26 cellular contexts compared by ENCODE assay signal in genomic region chr6:10140121-10140520, GRCh38.
"Had no signal": no experiment of that assay in that cellular context is flagged by ENCODE, and none has a peak within 500 bp of the region (broad histone marks: within the 10 kb centered on the region; RNA-seq: fewer than 3 reads in every experiment).

No MANE protein-coding gene starts in this region.

- DNase-seq: activated CD4-positive, alpha-beta T cell treated with anti-CD3 and anti-CD28 coated beads, Interleukin-2, amount 10 ng/mL, durations not matched to agents 24 days and 14 days; activated CD8-positive, alpha-beta memory T cell treated with anti-CD3 and anti-CD28 coated beads, Interleukin-2, amount 10 ng/mL, durations not matched to agents 7 days and 5 days; activated CD8-positive, alpha-beta T cell treated with anti-CD3 and anti-CD28 coated beads for 36 hours; activated effector memory CD4-positive, alpha-beta T cell treated with anti-CD3 and anti-CD28 coated beads, Interleukin-2, amount 50 U/mL, for 16 hours; activated naive CD4-positive, alpha-beta T cell treated with anti-CD3 and anti-CD28 coated beads, Interleukin-2, amount 50 U/mL, for 16 hours; activated naive CD8-positive, alpha-beta T cell treated with anti-CD3 and anti-CD28 coated beads, Interleukin-2, amount 50 U/mL, for 24 hours; activated T-cell treated with anti-CD3 and anti-CD28 coated beads for 4 hours; central memory CD4-positive, alpha-beta T cell; effector memory CD4-positive, alpha-beta T cell; glutamatergic neuron; hypothalamus; right lobe of liver; stimulated activated CD4-positive, alpha-beta T cell treated with anti-CD3 and anti-CD28 coated beads, Interleukin-1b, Interleukin-23, amount 100 ng/mL, for 48 hours; stomach; trophoblast cell; uterus had no signal

- H3K27me3 ChIP-seq: right lobe of liver, stomach, suprapubic skin had no signal

- ATAC-seq: activated CD8-positive, alpha-beta memory T cell treated with anti-CD3 and anti-CD28 coated beads, Interleukin-2, amount 10 ng/mL, durations not matched to agents 7 days and 5 days; activated CD8-positive, alpha-beta T cell treated with anti-CD3 and anti-CD28 coated beads for 36 hours; activated naive CD8-positive, alpha-beta T cell treated with anti-CD3 and anti-CD28 coated beads, Interleukin-2, amount 50 U/mL, for 24 hours; right lobe of liver; stimulated activated memory B cell treated with anti-CD40 and anti-IgM and Interleukin-4, amounts not matched to agents 10 μg/mL and 1 μg/mL and 100 μg/mL, for 72 hours had no signal

- H3K4me3 ChIP-seq: esophagus muscularis mucosa, right lobe of liver, skin epidermis, stomach, suprapubic skin, uterus had no signal

- H3K36me3 ChIP-seq: esophagus muscularis mucosa, right lobe of liver, stomach, suprapubic skin, uterus had no signal

- H3K4me1 Mint-ChIP-seq: activated CD4-positive, alpha-beta T cell treated with anti-CD3 and anti-CD28 coated beads, Interleukin-2, amount 10 ng/mL, durations not matched to agents 24 days and 14 days; activated CD8-positive, alpha-beta memory T cell treated with anti-CD3 and anti-CD28 coated beads, Interleukin-2, amount 10 ng/mL, durations not matched to agents 7 days and 5 days; activated naive CD8-positive, alpha-beta T cell treated with anti-CD3 and anti-CD28 coated beads, Interleukin-2, amount 50 U/mL, for 24 hours; memory B cell; stimulated activated memory B cell treated with anti-CD40 and anti-IgM and Interleukin-4, amounts not matched to agents 10 μg/mL and 1 μg/mL and 100 μg/mL, for 72 hours had no signal

- H3K27me3 Mint-ChIP-seq: activated CD4-positive, alpha-beta T cell treated with anti-CD3 and anti-CD28 coated beads, Interleukin-2, amount 10 ng/mL, durations not matched to agents 24 days and 14 days; activated naive CD8-positive, alpha-beta T cell treated with anti-CD3 and anti-CD28 coated beads, Interleukin-2, amount 50 U/mL, for 24 hours; memory B cell; stimulated activated memory B cell treated with anti-CD40 and anti-IgM and Interleukin-4, amounts not matched to agents 10 μg/mL and 1 μg/mL and 100 μg/mL, for 72 hours had no signal

- H3K36me3 Mint-ChIP-seq: activated CD8-positive, alpha-beta memory T cell treated with anti-CD3 and anti-CD28 coated beads, Interleukin-2, amount 10 ng/mL, durations not matched to agents 7 days and 5 days; brain; memory B cell; stimulated activated memory B cell treated with anti-CD40 and anti-IgM and Interleukin-4, amounts not matched to agents 10 μg/mL and 1 μg/mL and 100 μg/mL, for 72 hours had no signal

- FAIRE-seq: frontal cortex, islet of Langerhans had no signal

- H3K9me3 Mint-ChIP-seq: activated CD4-positive, alpha-beta T cell treated with anti-CD3 and anti-CD28 coated beads, Interleukin-2, amount 10 ng/mL, durations not matched to agents 24 days and 14 days; activated CD8-positive, alpha-beta T cell treated with anti-CD3 and anti-CD28 coated beads for 36 hours; activated naive CD8-positive, alpha-beta T cell treated with anti-CD3 and anti-CD28 coated beads, Interleukin-2, amount 50 U/mL, for 24 hours; T-helper 1 cell treated with Interleukin-12 subunit alpha and Interleukin-12 subunit beta and Interleukin-4 antibody, amounts not matched to agents 30 μg/mL and 1 μg/mL, for 36 hours had no signal

- H3K4me3 Mint-ChIP-seq: activated CD4-positive, alpha-beta T cell treated with anti-CD3 and anti-CD28 coated beads, Interleukin-2, amount 10 ng/mL, durations not matched to agents 24 days and 14 days; activated CD8-positive, alpha-beta memory T cell treated with anti-CD3 and anti-CD28 coated beads, Interleukin-2, amount 10 ng/mL, durations not matched to agents 7 days and 5 days; activated CD8-positive, alpha-beta T cell treated with anti-CD3 and anti-CD28 coated beads for 36 hours; activated naive CD8-positive, alpha-beta T cell treated with anti-CD3 and anti-CD28 coated beads, Interleukin-2, amount 50 U/mL, for 24 hours; brain; memory B cell; nephron; stimulated activated memory B cell treated with anti-CD40 and anti-IgM and Interleukin-4, amounts not matched to agents 10 μg/mL and 1 μg/mL and 100 μg/mL, for 72 hours; T-helper 1 cell treated with Interleukin-12 subunit alpha and Interleukin-12 subunit beta and Interleukin-4 antibody, amounts not matched to agents 30 μg/mL and 1 μg/mL, for 36 hours had no signal

- H3K27ac ChIP-seq: esophagus muscularis mucosa, right lobe of liver, stomach, suprapubic skin, uterus had no signal

- H3K4me1 ChIP-seq: esophagus muscularis mucosa, right lobe of liver, stomach, suprapubic skin, uterus had no signal

- H3K9me3 ChIP-seq: esophagus muscularis mucosa, right lobe of liver, stomach, suprapubic skin, uterus had no signal

- H3K27ac Mint-ChIP-seq: activated CD4-positive, alpha-beta T cell treated with anti-CD3 and anti-CD28 coated beads, Interleukin-2, amount 10 ng/mL, durations not matched to agents 24 days and 14 days; activated CD8-positive, alpha-beta memory T cell treated with anti-CD3 and anti-CD28 coated beads, Interleukin-2, amount 10 ng/mL, durations not matched to agents 7 days and 5 days; activated CD8-positive, alpha-beta T cell treated with anti-CD3 and anti-CD28 coated beads for 36 hours; activated naive CD8-positive, alpha-beta T cell treated with anti-CD3 and anti-CD28 coated beads, Interleukin-2, amount 50 U/mL, for 24 hours; brain; memory B cell; nephron; stimulated activated memory B cell treated with anti-CD40 and anti-IgM and Interleukin-4, amounts not matched to agents 10 μg/mL and 1 μg/mL and 100 μg/mL, for 72 hours; T-helper 1 cell treated with Interleukin-12 subunit alpha and Interleukin-12 subunit beta and Interleukin-4 antibody, amounts not matched to agents 30 μg/mL and 1 μg/mL, for 36 hours had no signal
